Comparison of ENCODE assay signal across 1 cellular context in the genomic region with DNA sequence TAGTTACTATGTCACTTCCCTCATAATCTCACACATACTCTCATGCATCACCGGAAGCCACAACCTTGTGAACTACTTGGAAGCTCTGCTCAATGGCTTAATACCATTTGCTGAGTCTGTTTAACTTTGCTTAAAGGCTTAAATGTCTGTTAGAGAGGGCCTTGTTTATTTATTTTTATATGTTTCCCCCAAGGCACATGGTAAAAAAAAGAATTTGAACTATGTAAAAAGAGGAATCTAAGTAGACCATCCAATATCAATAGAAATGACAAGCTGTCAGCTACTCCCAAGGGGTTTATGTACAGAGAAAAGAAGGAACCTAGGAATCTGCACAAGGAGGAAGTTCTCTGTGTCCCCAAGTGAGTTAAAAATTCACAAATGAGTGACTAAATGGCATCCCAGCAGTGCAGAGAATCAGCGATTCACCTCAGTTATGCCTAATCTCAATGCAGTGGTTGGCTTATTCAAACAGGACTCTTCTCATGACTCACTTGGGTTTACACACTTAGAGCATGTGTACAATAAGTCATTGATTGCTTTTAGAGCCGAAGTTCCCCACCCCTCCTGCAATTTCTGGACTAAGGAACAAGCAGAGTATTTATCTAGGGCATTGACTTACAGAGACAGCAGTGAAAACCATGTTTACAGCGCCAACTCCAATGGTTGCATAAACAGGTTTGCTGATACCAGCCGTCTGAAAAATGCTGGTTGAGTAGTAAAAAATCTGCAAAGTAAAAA.
TF ChIP-seq lines count a peak whose summit lies in the region.

No MANE protein-coding gene starts in this region.

TF ChIP-seq in HepG2, 621 proteins besides CTCF, POLR2A, EP300 and RAD21 (continued from another document and continues in another):
- TF ChIP-seq, protein P1, sequence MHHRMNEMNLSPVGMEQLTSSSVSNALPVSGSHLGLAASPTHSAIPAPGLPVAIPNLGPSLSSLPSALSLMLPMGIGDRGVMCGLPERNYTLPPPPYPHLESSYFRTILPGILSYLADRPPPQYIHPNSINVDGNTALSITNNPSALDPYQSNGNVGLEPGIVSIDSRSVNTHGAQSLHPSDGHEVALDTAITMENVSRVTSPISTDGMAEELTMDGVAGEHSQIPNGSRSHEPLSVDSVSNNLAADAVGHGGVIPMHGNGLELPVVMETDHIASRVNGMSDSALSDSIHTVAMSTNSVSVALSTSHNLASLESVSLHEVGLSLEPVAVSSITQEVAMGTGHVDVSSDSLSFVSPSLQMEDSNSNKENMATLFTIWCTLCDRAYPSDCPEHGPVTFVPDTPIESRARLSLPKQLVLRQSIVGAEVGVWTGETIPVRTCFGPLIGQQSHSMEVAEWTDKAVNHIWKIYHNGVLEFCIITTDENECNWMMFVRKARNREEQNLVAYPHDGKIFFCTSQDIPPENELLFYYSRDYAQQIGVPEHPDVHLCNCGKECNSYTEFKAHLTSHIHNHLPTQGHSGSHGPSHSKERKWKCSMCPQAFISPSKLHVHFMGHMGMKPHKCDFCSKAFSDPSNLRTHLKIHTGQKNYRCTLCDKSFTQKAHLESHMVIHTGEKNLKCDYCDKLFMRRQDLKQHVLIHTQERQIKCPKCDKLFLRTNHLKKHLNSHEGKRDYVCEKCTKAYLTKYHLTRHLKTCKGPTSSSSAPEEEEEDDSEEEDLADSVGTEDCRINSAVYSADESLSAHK (CRISPR knock-in tag; IDR thresholded peaks at IDR 0.05; ENCODE audit: borderline replicate concordance): no peak
- no peak for TF ChIP-seq FIP1L1 (IDR thresholded peaks at IDR 0.05; ENCODE audit: borderline replicate concordance, insufficient read depth, low read depth, low read length)
- 0 out of 2 replicates have a peak, but pooled peaks have one; percentile 32 for TF ChIP-seq MXD4 (CRISPR knock-in tag; IDR thresholded peaks at IDR 0.05)
- peak; percentile 95 for TF ChIP-seq HNF1A (IDR thresholded peaks at IDR 0.05; ENCODE audit: low read depth)
- TF ChIP-seq HNF1A (CRISPR knock-in tag; IDR thresholded peaks at IDR 0.05; ENCODE audit: borderline replicate concordance): peak; percentile 98
- TF ChIP-seq, protein P2, sequence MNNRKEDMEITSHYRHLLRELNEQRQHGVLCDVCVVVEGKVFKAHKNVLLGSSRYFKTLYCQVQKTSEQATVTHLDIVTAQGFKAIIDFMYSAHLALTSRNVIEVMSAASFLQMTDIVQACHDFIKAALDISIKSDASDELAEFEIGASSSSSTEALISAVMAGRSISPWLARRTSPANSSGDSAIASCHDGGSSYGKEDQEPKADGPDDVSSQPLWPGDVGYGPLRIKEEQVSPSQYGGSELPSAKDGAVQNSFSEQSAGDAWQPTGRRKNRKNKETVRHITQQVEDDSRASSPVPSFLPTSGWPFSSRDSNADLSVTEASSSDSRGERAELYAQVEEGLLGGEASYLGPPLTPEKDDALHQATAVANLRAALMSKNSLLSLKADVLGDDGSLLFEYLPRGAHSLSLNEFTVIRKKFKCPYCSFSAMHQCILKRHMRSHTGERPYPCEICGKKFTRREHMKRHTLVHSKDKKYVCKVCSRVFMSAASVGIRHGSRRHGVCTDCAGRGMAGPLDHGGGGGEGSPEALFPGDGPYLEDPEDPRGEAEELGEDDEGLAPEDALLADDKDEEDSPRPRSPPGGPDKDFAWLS (CRISPR knock-in tag; IDR thresholded peaks at IDR 0.05; ENCODE audit: borderline replicate concordance): no peak
- no peak for TF ChIP-seq NPAS2 (CRISPR knock-in tag; IDR thresholded peaks at IDR 0.05; ENCODE audit: borderline replicate concordance)
- TF ChIP-seq KMT2B (CRISPR knock-in tag; IDR thresholded peaks at IDR 0.05): 0 out of 2 replicates have a peak, but pooled peaks have one; percentile 52
- no peak for TF ChIP-seq ZKSCAN5 (CRISPR knock-in tag; IDR thresholded peaks at IDR 0.05)
- peak; percentile 86; the same call in 1 of the 2 replicates for TF ChIP-seq RFXANK (CRISPR knock-in tag; IDR thresholded peaks at IDR 0.05)
- TF ChIP-seq ZNF709 (CRISPR knock-in tag; IDR thresholded peaks at IDR 0.05): no peak
- peak; percentile 89; the same call in 1 of the 2 replicates for TF ChIP-seq ZMYM2 (CRISPR knock-in tag; IDR thresholded peaks at IDR 0.05)
- TF ChIP-seq NFKB2 (CRISPR knock-in tag; IDR thresholded peaks at IDR 0.05; ENCODE audit: borderline replicate concordance): no peak
- peak; percentile 82; the same call in 1 of the 2 replicates for TF ChIP-seq ZBTB21 (CRISPR knock-in tag; IDR thresholded peaks at IDR 0.05)
- TF ChIP-seq ZNF792 (CRISPR knock-in tag; IDR thresholded peaks at IDR 0.05): peak; percentile 69; the same call in 1 of the 2 replicates
- TF ChIP-seq CCDC6 (CRISPR knock-in tag; IDR thresholded peaks at IDR 0.05): peak; percentile 51
- TF ChIP-seq ZNF468 (CRISPR knock-in tag; IDR thresholded peaks at IDR 0.05): no peak
- peak; percentile 69; the same call in 1 of the 2 replicates for TF ChIP-seq ATF1 (CRISPR knock-in tag; IDR thresholded peaks at IDR 0.05)
- TF ChIP-seq ZNF180 (CRISPR knock-in tag; IDR thresholded peaks at IDR 0.05; ENCODE audit: borderline replicate concordance, low read depth): no peak
- no peak for TF ChIP-seq TRIM24 (CRISPR knock-in tag; IDR thresholded peaks at IDR 0.05)
- TF ChIP-seq BHLHE40 (IDR thresholded peaks at IDR 0.05; ENCODE audit: low read length): 0 out of 2 replicates have a peak, but pooled peaks have one; percentile 46
- TF ChIP-seq, protein P3, sequence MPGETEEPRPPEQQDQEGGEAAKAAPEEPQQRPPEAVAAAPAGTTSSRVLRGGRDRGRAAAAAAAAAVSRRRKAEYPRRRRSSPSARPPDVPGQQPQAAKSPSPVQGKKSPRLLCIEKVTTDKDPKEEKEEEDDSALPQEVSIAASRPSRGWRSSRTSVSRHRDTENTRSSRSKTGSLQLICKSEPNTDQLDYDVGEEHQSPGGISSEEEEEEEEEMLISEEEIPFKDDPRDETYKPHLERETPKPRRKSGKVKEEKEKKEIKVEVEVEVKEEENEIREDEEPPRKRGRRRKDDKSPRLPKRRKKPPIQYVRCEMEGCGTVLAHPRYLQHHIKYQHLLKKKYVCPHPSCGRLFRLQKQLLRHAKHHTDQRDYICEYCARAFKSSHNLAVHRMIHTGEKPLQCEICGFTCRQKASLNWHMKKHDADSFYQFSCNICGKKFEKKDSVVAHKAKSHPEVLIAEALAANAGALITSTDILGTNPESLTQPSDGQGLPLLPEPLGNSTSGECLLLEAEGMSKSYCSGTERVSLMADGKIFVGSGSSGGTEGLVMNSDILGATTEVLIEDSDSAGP (CRISPR knock-in tag; IDR thresholded peaks at IDR 0.05; ENCODE audit: borderline replicate concordance): peak; percentile 18; the same call in 1 of the 2 replicates
- peak; percentile 64; the same call in 1 of the 2 replicates for TF ChIP-seq YEATS4 (CRISPR knock-in tag; IDR thresholded peaks at IDR 0.05; ENCODE audit: borderline replicate concordance)
- no peak for TF ChIP-seq CHCHD3 (CRISPR knock-in tag; IDR thresholded peaks at IDR 0.05)
- TF ChIP-seq, protein P4, sequence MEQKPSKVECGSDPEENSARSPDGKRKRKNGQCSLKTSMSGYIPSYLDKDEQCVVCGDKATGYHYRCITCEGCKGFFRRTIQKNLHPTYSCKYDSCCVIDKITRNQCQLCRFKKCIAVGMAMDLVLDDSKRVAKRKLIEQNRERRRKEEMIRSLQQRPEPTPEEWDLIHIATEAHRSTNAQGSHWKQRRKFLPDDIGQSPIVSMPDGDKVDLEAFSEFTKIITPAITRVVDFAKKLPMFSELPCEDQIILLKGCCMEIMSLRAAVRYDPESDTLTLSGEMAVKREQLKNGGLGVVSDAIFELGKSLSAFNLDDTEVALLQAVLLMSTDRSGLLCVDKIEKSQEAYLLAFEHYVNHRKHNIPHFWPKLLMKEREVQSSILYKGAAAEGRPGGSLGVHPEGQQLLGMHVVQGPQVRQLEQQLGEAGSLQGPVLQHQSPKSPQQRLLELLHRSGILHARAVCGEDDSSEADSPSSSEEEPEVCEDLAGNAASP (CRISPR knock-in tag; IDR thresholded peaks at IDR 0.05; ENCODE audit: borderline replicate concordance): peak; percentile 77; the same call in 1 of the 2 replicates
- peak; percentile 47; the same call in 1 of the 2 replicates for TF ChIP-seq ZNF770 (CRISPR knock-in tag; IDR thresholded peaks at IDR 0.05)
- no peak for TF ChIP-seq PRMT3 (CRISPR knock-in tag; IDR thresholded peaks at IDR 0.05; ENCODE audit: borderline replicate concordance, low read depth)
- TF ChIP-seq MTA3 (CRISPR knock-in tag; IDR thresholded peaks at IDR 0.05): no peak
- no peak; the same call in 1 of the 2 replicates for TF ChIP-seq ARID2 (CRISPR knock-in tag; IDR thresholded peaks at IDR 0.05; ENCODE audit: borderline replicate concordance)
- TF ChIP-seq ZNF616 (CRISPR knock-in tag; IDR thresholded peaks at IDR 0.05; ENCODE audit: low read depth): no peak
- TF ChIP-seq CHD2 (IDR thresholded peaks at IDR 0.05; ENCODE audit: low read depth, low read length): no peak
- TF ChIP-seq JDP2 (CRISPR knock-in tag; IDR thresholded peaks at IDR 0.05; ENCODE audit: borderline replicate concordance): peak; percentile 66; the same call in 1 of the 2 replicates
- no peak for TF ChIP-seq KDM2A (CRISPR knock-in tag; IDR thresholded peaks at IDR 0.05; ENCODE audit: borderline replicate concordance, low read depth)
- TF ChIP-seq ZNF883 (CRISPR knock-in tag; IDR thresholded peaks at IDR 0.05; ENCODE audit: not compliant biosample characterization): no peak
- peak; percentile 83 for TF ChIP-seq HOXA3 (CRISPR knock-in tag; IDR thresholded peaks at IDR 0.05)
- TF ChIP-seq KLF9 (CRISPR knock-in tag; IDR thresholded peaks at IDR 0.05; ENCODE audit: low read depth): no peak; the same call in 1 of the 2 replicates
- no peak for TF ChIP-seq ZNF674 (CRISPR knock-in tag; IDR thresholded peaks at IDR 0.05; ENCODE audit: low read depth)
- no peak for TF ChIP-seq U2AF1 (optimal IDR thresholded peaks at IDR 0.05; ENCODE audit: low read depth, low read length)
- peak; percentile 77; the same call in 1 of the 2 replicates for TF ChIP-seq HOXA5 (CRISPR knock-in tag; IDR thresholded peaks at IDR 0.05)
- no peak for TF ChIP-seq KMT2A (CRISPR knock-in tag; IDR thresholded peaks at IDR 0.05)
